In genomic region chr10:122045212-122045611, GRCh38 we compare ENCODE assay signal across 1 cellular context.
TF ChIP-seq lines count a peak whose summit lies in the region.

No MANE protein-coding gene starts in this region.

TF ChIP-seq in GM23338, 12 proteins besides CTCF, POLR2A, EP300 and RAD21 (continued from another document):
- TF ChIP-seq, protein P1, sequence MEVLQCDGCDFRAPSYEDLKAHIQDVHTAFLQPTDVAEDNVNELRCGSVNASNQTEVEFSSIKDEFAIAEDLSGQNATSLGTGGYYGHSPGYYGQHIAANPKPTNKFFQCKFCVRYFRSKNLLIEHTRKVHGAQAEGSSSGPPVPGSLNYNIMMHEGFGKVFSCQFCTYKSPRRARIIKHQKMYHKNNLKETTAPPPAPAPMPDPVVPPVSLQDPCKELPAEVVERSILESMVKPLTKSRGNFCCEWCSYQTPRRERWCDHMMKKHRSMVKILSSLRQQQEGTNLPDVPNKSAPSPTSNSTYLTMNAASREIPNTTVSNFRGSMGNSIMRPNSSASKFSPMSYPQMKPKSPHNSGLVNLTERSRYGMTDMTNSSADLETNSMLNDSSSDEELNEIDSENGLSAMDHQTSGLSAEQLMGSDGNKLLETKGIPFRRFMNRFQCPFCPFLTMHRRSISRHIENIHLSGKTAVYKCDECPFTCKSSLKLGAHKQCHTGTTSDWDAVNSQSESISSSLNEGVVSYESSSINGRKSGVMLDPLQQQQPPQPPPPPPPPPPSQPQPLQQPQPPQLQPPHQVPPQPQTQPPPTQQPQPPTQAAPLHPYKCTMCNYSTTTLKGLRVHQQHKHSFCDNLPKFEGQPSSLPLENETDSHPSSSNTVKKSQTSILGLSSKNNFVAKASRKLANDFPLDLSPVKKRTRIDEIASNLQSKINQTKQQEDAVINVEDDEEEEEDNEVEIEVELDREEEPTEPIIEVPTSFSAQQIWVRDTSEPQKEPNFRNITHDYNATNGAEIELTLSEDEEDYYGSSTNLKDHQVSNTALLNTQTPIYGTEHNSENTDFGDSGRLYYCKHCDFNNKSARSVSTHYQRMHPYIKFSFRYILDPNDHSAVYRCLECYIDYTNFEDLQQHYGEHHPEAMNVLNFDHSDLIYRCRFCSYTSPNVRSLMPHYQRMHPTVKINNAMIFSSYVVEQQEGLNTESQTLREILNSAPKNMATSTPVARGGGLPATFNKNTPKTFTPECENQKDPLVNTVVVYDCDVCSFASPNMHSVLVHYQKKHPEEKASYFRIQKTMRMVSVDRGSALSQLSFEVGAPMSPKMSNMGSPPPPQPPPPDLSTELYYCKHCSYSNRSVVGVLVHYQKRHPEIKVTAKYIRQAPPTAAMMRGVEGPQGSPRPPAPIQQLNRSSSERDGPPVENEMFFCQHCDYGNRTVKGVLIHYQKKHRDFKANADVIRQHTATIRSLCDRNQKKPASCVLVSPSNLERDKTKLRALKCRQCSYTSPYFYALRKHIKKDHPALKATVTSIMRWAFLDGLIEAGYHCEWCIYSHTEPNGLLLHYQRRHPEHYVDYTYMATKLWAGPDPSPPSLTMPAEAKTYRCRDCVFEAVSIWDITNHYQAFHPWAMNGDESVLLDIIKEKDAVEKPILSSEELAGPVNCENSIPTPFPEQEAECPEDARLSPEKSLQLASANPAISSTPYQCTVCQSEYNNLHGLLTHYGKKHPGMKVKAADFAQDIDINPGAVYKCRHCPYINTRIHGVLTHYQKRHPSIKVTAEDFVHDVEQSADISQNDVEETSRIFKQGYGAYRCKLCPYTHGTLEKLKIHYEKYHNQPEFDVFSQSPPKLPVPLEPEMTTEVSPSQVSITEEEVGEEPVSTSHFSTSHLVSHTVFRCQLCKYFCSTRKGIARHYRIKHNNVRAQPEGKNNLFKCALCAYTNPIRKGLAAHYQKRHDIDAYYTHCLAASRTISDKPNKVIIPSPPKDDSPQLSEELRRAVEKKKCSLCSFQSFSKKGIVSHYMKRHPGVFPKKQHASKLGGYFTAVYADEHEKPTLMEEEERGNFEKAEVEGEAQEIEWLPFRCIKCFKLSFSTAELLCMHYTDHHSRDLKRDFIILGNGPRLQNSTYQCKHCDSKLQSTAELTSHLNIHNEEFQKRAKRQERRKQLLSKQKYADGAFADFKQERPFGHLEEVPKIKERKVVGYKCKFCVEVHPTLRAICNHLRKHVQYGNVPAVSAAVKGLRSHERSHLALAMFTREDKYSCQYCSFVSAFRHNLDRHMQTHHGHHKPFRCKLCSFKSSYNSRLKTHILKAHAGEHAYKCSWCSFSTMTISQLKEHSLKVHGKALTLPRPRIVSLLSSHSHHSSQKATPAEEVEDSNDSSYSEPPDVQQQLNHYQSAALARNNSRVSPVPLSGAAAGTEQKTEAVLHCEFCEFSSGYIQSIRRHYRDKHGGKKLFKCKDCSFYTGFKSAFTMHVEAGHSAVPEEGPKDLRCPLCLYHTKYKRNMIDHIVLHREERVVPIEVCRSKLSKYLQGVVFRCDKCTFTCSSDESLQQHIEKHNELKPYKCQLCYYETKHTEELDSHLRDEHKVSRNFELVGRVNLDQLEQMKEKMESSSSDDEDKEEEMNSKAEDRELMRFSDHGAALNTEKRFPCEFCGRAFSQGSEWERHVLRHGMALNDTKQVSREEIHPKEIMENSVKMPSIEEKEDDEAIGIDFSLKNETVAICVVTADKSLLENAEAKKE (CRISPR knock-in tag; IDR thresholded peaks at IDR 0.05) = no peak
- no peak for TF ChIP-seq JUNB (IDR thresholded peaks at IDR 0.05; ENCODE audit: unreplicated experiment)
- no peak for TF ChIP-seq EZH2phosphoT487 (IDR thresholded peaks at IDR 0.05; ENCODE audit: unreplicated experiment)
- TF ChIP-seq ETS1 (IDR thresholded peaks at IDR 0.05) = no peak
TF ChIP-seq in GM23338: peak in this region for 0.
